ENCODE assay signal across 8 cellular contexts in genomic region chr2:197310940-197311485, GRCh38. TPM values are rescaled to one million over a fixed set of nuclear protein-coding genes. Genes with fewer than 3 reads are reported as not detected.
A peak's percentile ranks its signal among the peaks of the same experiment; 100 is the strongest.
DNase-seq lines count a peak whose midpoint lies in the region; ATAC-seq and TF ChIP-seq lines count a peak whose summit lies in the region.

No MANE protein-coding gene starts in this region.

- no peaks in the 10 kb centered on the region for H3K9me3 Mint-ChIP-seq in activated CD8-positive, alpha-beta memory T cell treated with anti-CD3 and anti-CD28 coated beads, Interleukin-2, amount 10 ng/mL, durations not matched to agents 7 days and 5 days (ENCODE audit: low read depth)
- no peaks in the 10 kb centered on the region for H3K9me3 Mint-ChIP-seq in activated T-helper 1 cell treated with anti-CD3 and anti-CD28 coated beads, Interleukin-12 subunit alpha, Interleukin-12 subunit beta, Interleukin-2, Interleukin-4 antibody, amounts not matched to agents 30 ng/mL and 10 ng/mL and 1 ng/mL, durations not matched to agents 14 hours and 24 hours and 36 hours

- peaks cover 31% of the 10 kb centered on the region for H3K36me3 Mint-ChIP-seq in activated CD8-positive, alpha-beta memory T cell treated with anti-CD3 and anti-CD28 coated beads, Interleukin-2, amount 10 ng/mL, durations not matched to agents 7 days and 5 days
- peaks cover 9% of the 10 kb centered on the region for H3K36me3 Mint-ChIP-seq in activated T-helper 1 cell treated with anti-CD3 and anti-CD28 coated beads, Interleukin-12 subunit alpha, Interleukin-12 subunit beta, Interleukin-2, Interleukin-4 antibody, amounts not matched to agents 30 ng/mL and 10 ng/mL and 1 ng/mL, durations not matched to agents 14 hours and 24 hours and 36 hours (ENCODE audit: low read depth)

- H3K4me1 Mint-ChIP-seq in activated CD8-positive, alpha-beta memory T cell treated with anti-CD3 and anti-CD28 coated beads, Interleukin-2, amount 10 ng/mL, durations not matched to agents 7 days and 5 days, result peaks cover 51% of the 10 kb centered on the region
- peaks cover 63% of the 10 kb centered on the region for H3K4me1 Mint-ChIP-seq in activated T-helper 1 cell treated with anti-CD3 and anti-CD28 coated beads, Interleukin-12 subunit alpha, Interleukin-12 subunit beta, Interleukin-2, Interleukin-4 antibody, amounts not matched to agents 30 ng/mL and 10 ng/mL and 1 ng/mL, durations not matched to agents 14 hours and 24 hours and 36 hours (ENCODE audit: low read depth)

- peak overlapping the region; percentile 82 for H3K27ac Mint-ChIP-seq in activated CD8-positive, alpha-beta memory T cell treated with anti-CD3 and anti-CD28 coated beads, Interleukin-2, amount 10 ng/mL, durations not matched to agents 7 days and 5 days
- H3K27ac Mint-ChIP-seq in activated T-helper 1 cell treated with anti-CD3 and anti-CD28 coated beads, Interleukin-12 subunit alpha, Interleukin-12 subunit beta, Interleukin-2, Interleukin-4 antibody, amounts not matched to agents 30 ng/mL and 10 ng/mL and 1 ng/mL, durations not matched to agents 14 hours and 24 hours and 36 hours, result peak overlapping the region; percentile 90

- H3K4me3 ChIP-seq in kidney epithelial cell (ENCODE audit: low read depth, low read length) (peak overlapping the region; percentile 41), thyroid gland (replicated peaks in 1 of 3) (peak overlapping the region in 2 of 3 donors; percentile 33 to 58)

- H3K4me3 Mint-ChIP-seq in activated CD8-positive, alpha-beta memory T cell treated with anti-CD3 and anti-CD28 coated beads, Interleukin-2, amount 10 ng/mL, durations not matched to agents 7 days and 5 days, result peak overlapping the region; percentile 79
- H3K4me3 Mint-ChIP-seq in activated T-helper 1 cell treated with anti-CD3 and anti-CD28 coated beads, Interleukin-12 subunit alpha, Interleukin-12 subunit beta, Interleukin-2, Interleukin-4 antibody, amounts not matched to agents 30 ng/mL and 10 ng/mL and 1 ng/mL, durations not matched to agents 14 hours and 24 hours and 36 hours, result peak overlapping the region; percentile 85

- H3K27ac ChIP-seq in thyroid gland, result peak overlapping the region in 1 of 3 donors; percentile 80

- DNase-seq in activated CD8-positive, alpha-beta memory T cell treated with anti-CD3 and anti-CD28 coated beads, Interleukin-2, amount 10 ng/mL, durations not matched to agents 7 days and 5 days, result no peak
- no peak for DNase-seq in activated CD8-positive, alpha-beta memory T cell treated with anti-CD3 and anti-CD28 coated beads, Interleukin-2, amount 50 U/mL, for 4 hours
- DNase-seq in activated T-helper 1 cell treated with anti-CD3 and anti-CD28 coated beads, Interleukin-12 subunit alpha, Interleukin-12 subunit beta, Interleukin-2, Interleukin-4 antibody, amounts not matched to agents 30 ng/mL and 10 ng/mL and 1 ng/mL, durations not matched to agents 14 hours and 24 hours and 36 hours (ENCODE audit: low spot score), result no peak
- DNase-seq in kidney epithelial cell (ENCODE audit: low read depth) (no peak), thyroid gland (no peak), hepatic stellate cell (ENCODE audit: low spot score) (no peak)

- H3K4me1 ChIP-seq in thyroid gland, result peaks cover 8 to 18% of the 10 kb centered on the region in 2 donors

- intact Hi-C loops in activated T-helper 1 cell treated with anti-CD3 and anti-CD28 coated beads, Interleukin-12 subunit alpha, Interleukin-12 subunit beta, Interleukin-2, Interleukin-4 antibody, amounts not matched to agents 30 ng/mL and 10 ng/mL and 1 ng/mL, durations not matched to agents 14 hours and 24 hours and 36 hours (cut with micrococcal nuclease), result loop anchor here (1.0 to 5.0 kb wide), 7 partner anchors 12 to 384 kb away; partner anchors contain the start of gene PGAP1
- intact Hi-C loops in thyroid gland (cut with DNase I), result loop anchor here (5.0 kb wide), 1 partner anchor 119 kb away; no protein-coding TSS in a partner anchor

- no peak for TF ChIP-seq POLR2A in thyroid gland (IDR thresholded peaks at IDR 0.05)

- no peaks in the 10 kb centered on the region for H3K27me3 ChIP-seq in kidney epithelial cell (ENCODE audit: control insufficient read depth, insufficient read depth, low read length)
- H3K27me3 ChIP-seq in thyroid gland, result no peaks in the 10 kb centered on the region

- H3K9me3 ChIP-seq in thyroid gland, result no peaks in the 10 kb centered on the region

- 5 to 31% methylated on average over 2 to 11 of the region's 31 CpGs for WGBS in thyroid gland, 2 donors

- no peaks in the 10 kb centered on the region for H3K36me3 ChIP-seq in kidney epithelial cell (ENCODE audit: control insufficient read depth, insufficient read depth, low read length)
- no peaks in the 10 kb centered on the region for H3K36me3 ChIP-seq in thyroid gland

- CTCF ChIA-PET in activated CD8-positive, alpha-beta memory T cell treated with anti-CD3 and anti-CD28 coated beads, Interleukin-2, amount 10 ng/mL, durations not matched to agents 7 days and 5 days (lab: Charles Lee), result interaction anchor here (0.6 to 6.2 kb wide), 18 partner anchors 11 to 235 kb away, joined by 3 to 68 read pairs (median 4); no protein-coding TSS in a partner anchor

- TF ChIP-seq CTCF in kidney epithelial cell (IDR thresholded peaks at IDR 0.05; ENCODE audit: insufficient read depth, low read length, poor library complexity, severe bottlenecking) (no peak), thyroid gland (IDR thresholded peaks at IDR 0.05) (no peak)

- no peak for ATAC-seq in activated CD8-positive, alpha-beta memory T cell treated with anti-CD3 and anti-CD28 coated beads, Interleukin-2, amount 10 ng/mL, durations not matched to agents 7 days and 5 days
- ATAC-seq in HG02938 (IDR thresholded peaks at IDR 0.05; ENCODE audit: unreplicated experiment) (no peak), HG03565 (IDR thresholded peaks at IDR 0.05; ENCODE audit: unreplicated experiment) (no peak)

- no peaks in the 10 kb centered on the region for H3K27me3 Mint-ChIP-seq in activated CD8-positive, alpha-beta memory T cell treated with anti-CD3 and anti-CD28 coated beads, Interleukin-2, amount 10 ng/mL, durations not matched to agents 7 days and 5 days
- no peaks in the 10 kb centered on the region for H3K27me3 Mint-ChIP-seq in activated T-helper 1 cell treated with anti-CD3 and anti-CD28 coated beads, Interleukin-12 subunit alpha, Interleukin-12 subunit beta, Interleukin-2, Interleukin-4 antibody, amounts not matched to agents 30 ng/mL and 10 ng/mL and 1 ng/mL, durations not matched to agents 14 hours and 24 hours and 36 hours (ENCODE audit: insufficient read depth)

RNA-seq across cellular contexts. Expression of gene ANKRD44, which starts 0.4 kb away (rescaled TPM):
- total RNA-seq in activated CD8-positive, alpha-beta memory T cell treated with anti-CD3 and anti-CD28 coated beads, Interleukin-2, amount 10 ng/mL, durations not matched to agents 7 days and 5 days, result 100 to 1,000 TPM; 210 to 249 TPM
- total RNA-seq in activated T-helper 1 cell treated with anti-CD3 and anti-CD28 coated beads, Interleukin-12 subunit alpha, Interleukin-12 subunit beta, Interleukin-2, Interleukin-4 antibody, amounts not matched to agents 30 ng/mL and 10 ng/mL and 1 ng/mL, durations not matched to agents 14 hours and 24 hours and 36 hours, result 153 and 159 TPM in 2 replicates
- total RNA-seq in kidney epithelial cell (2.4 and 4.3 TPM in 2 replicates), thyroid gland (10 to 100 TPM; 11.0 to 25.8 (median 23.9) TPM)
